8 cellular contexts compared by ENCODE assay signal in genomic region chr1:37692078-37692833, GRCh38. TPM values are rescaled to one million over a fixed set of nuclear protein-coding genes. Genes with fewer than 3 reads are reported as not detected.
DNase-seq lines count a peak whose midpoint lies in the region; TF ChIP-seq lines count a peak whose summit lies in the region.

TSS of gene CDCA8 (plus strand) at chr1:37692516. CDS start at chr1:37692691, 175 bp downstream.

- WGBS in stomach, 5 donors = 0 to 1% (median 0%) methylated on average over 32 to 54 of the region's 54 CpGs

- H4K20me1 ChIP-seq in MM.1S (ENCODE audit: insufficient read depth, low read length) = no peaks in the 10 kb centered on the region
- H4K20me1 ChIP-seq in neural cell (ENCODE audit: insufficient read depth) = no peaks in the 10 kb centered on the region

- intact Hi-C loops in stomach (cut with DNase I; ENCODE audit: low total_unique reads) = no loop called here

- H3K79me2 ChIP-seq in MM.1S (ENCODE audit: low read length) (peaks cover 81% of the 10 kb centered on the region), neural cell (replicated peaks; ENCODE audit: insufficient read depth, low read length) (peaks cover 19% of the 10 kb centered on the region)

- H3K9me3 ChIP-seq in MM.1S (replicated peaks; ENCODE audit: insufficient read depth, low read length) (no peaks in the 10 kb centered on the region), neural cell (ENCODE audit: low read length) (no peaks in the 10 kb centered on the region), stomach (no peaks in the 10 kb centered on the region)

- H3K27ac ChIP-seq in MM.1S (ENCODE audit: low read length) (peak within 1 kb of the TSS; percentile 48), neural cell (ENCODE audit: low read length) (no peak within 1 kb of the TSS), stomach (peak within 1 kb of the TSS; percentile 82 to 91 (median 90))

- H3K9ac ChIP-seq in MM.1S (ENCODE audit: low read length) = peak within 1 kb of the TSS; percentile 73
- H3K9ac ChIP-seq in neural cell (ENCODE audit: low read length) = peak within 1 kb of the TSS; percentile 69

- DNase-seq in GF-D8 (lab: John Stamatoyannopoulos, UW) (peak; percentile 93), HCEC 1CT (peak; percentile 98), MM.1S (peak; percentile 98), SIG-M5 (lab: John Stamatoyannopoulos, UW) (peak; percentile 90), activated gamma-delta T cell (lab: John Stamatoyannopoulos, UW) (peak; percentile 96), fibroblast of the conjunctiva (ENCODE audit: low read depth) (peak; percentile 95), stomach (peak; percentile 98)

- H3F3A ChIP-seq in MM.1S (ENCODE audit: insufficient read depth, low read length) (peaks cover 24% of the 10 kb centered on the region), neural cell (ENCODE audit: insufficient read depth, low read length, poor library complexity, severe bottlenecking) (no peaks in the 10 kb centered on the region)

- H3K36me3 ChIP-seq in MM.1S (replicated peaks; ENCODE audit: insufficient read depth, low read length) = peaks cover 8% of the 10 kb centered on the region
- no peaks in the 10 kb centered on the region for H3K36me3 ChIP-seq in neural cell (ENCODE audit: insufficient read depth, low read length)
- peaks cover 0 to 15% (median 8%) of the 10 kb centered on the region in 4 donors for H3K36me3 ChIP-seq in stomach

- peak; percentile 70 for TF ChIP-seq CTCF in MM.1S (IDR thresholded peaks at IDR 0.05; ENCODE audit: low read length)
- TF ChIP-seq CTCF in neural cell (IDR thresholded peaks at IDR 0.05; ENCODE audit: poor library complexity, severe bottlenecking) = peak; percentile 91
- TF ChIP-seq CTCF in stomach (IDR thresholded peaks at IDR 0.05) = peak in 5 of 7 experiments; percentile 23 to 77 (median 52)

- TF ChIP-seq EP300 in neural cell (conservative IDR thresholded peaks at IDR 0.05; ENCODE audit: poor library complexity, severe bottlenecking) (no peak), stomach (IDR thresholded peaks at IDR 0.05) (no peak)

- peaks cover 5% of the 10 kb centered on the region for H3K4me1 ChIP-seq in MM.1S (ENCODE audit: low read length)
- peaks cover 28 to 53% (median 42%) of the 10 kb centered on the region in 4 donors for H3K4me1 ChIP-seq in stomach

- H3K27me3 ChIP-seq in MM.1S (replicated peaks; ENCODE audit: insufficient read depth, low read length) (no peaks in the 10 kb centered on the region), neural cell (ENCODE audit: insufficient read depth, low read depth, low read length) (no peaks in the 10 kb centered on the region), stomach (no peaks in the 10 kb centered on the region)

- H2AFZ ChIP-seq in MM.1S (ENCODE audit: low read length) (peak within 1 kb of the TSS; percentile 95), neural cell (ENCODE audit: low read depth, low read length) (peak within 1 kb of the TSS; percentile 93)

- peak within 1 kb of the TSS; percentile 98 for H3K4me3 ChIP-seq in MM.1S (ENCODE audit: low read length)
- peak within 1 kb of the TSS; percentile 83 for H3K4me3 ChIP-seq in neural cell (ENCODE audit: low read length)
- H3K4me3 ChIP-seq in stomach = peak within 1 kb of the TSS; percentile 78 to 98 (median 94)

- H3K9me2 ChIP-seq in MM.1S (replicated peaks; ENCODE audit: insufficient read depth, low read length) = no peaks in the 10 kb centered on the region
- H3K9me2 ChIP-seq in neural cell (ENCODE audit: insufficient read depth, low read length) = no peaks in the 10 kb centered on the region

- H3K4me2 ChIP-seq in MM.1S (ENCODE audit: low read depth, low read length) (peak within 1 kb of the TSS; percentile 97), neural cell (ENCODE audit: low read length) (peak within 1 kb of the TSS; percentile 80)

- TF ChIP-seq POLR2A in stomach (IDR thresholded peaks at IDR 0.05) = no peak

- peak; percentile 59 for TF ChIP-seq RAD21 in neural cell (conservative IDR thresholded peaks at IDR 0.05)

TF ChIP-seq in neural cell, 6 proteins besides CTCF, POLR2A, EP300 and RAD21:
- no peak for TF ChIP-seq TAF1 (IDR thresholded peaks at IDR 0.05; ENCODE audit: low read depth)
- no peak for TF ChIP-seq REST (IDR thresholded peaks at IDR 0.05; ENCODE audit: borderline replicate concordance)
- TF ChIP-seq EZH2 (IDR thresholded peaks at IDR 0.05; ENCODE audit: borderline replicate concordance, insufficient read depth, low read length, poor library complexity, severe bottlenecking) = no peak
- peak; percentile 69 for TF ChIP-seq SMC3 (conservative IDR thresholded peaks at IDR 0.05; ENCODE audit: poor library complexity)
- peak; percentile 69 for TF ChIP-seq POLR2AphosphoS5 (IDR thresholded peaks at IDR 0.05)
- TF ChIP-seq MXI1 (conservative IDR thresholded peaks at IDR 0.05; ENCODE audit: poor library complexity, severe bottlenecking) = peak; percentile 99

RNA-seq across cellular contexts. Expression of gene CDCA8, which starts in this region (rescaled TPM):
- polyA plus RNA-seq in neural cell = 0.72 and 1.0 TPM in 2 replicates
- polyA minus RNA-seq in neural cell = 0.24 and 1.0 TPM in 2 replicates
- 1 to 10 TPM in 2 of 5 donors, under 1 TPM in 1, not detected in 2; 0.89 to 3.6 (median 2.4) TPM for total RNA-seq in stomach
- polyA plus RNA-seq in stomach = 1 to 10 TPM; 2.9 to 5.5 (median 3.1) TPM
